In genomic region chr9:97647996-97648395, GRCh38 we compare ENCODE assay signal across 26 cellular contexts.
"Had no signal": no experiment of that assay in that cellular context is flagged by ENCODE, and none has a peak within 500 bp of the region (broad histone marks: within the 10 kb centered on the region; RNA-seq: fewer than 3 reads in every experiment).

No MANE protein-coding gene starts in this region.

- H3K4me3 ChIP-seq: hepatocyte, lower lobe of right lung, ovary, prostate gland, sigmoid colon, spleen, suprapubic skin, thoracic aorta, tibial artery, upper lobe of right lung had no signal

- H3K27me3 Mint-ChIP-seq: naive thymus-derived CD8-positive, alpha-beta T cell; stimulated activated naive CD8-positive, alpha-beta T cell treated with anti-CD3 and anti-CD28 coated beads, Interleukin-15, Interleukin-2, amounts not matched to agents 100 ng/mL and 50 ng/mL, for 24 hours had no signal

- H3K27me3 ChIP-seq: hepatocyte, ovary, sigmoid colon, spleen, suprapubic skin, tibial artery, upper lobe of right lung had no signal

- ATAC-seq: left ventricle myocardium superior; lower lobe of right lung; naive thymus-derived CD8-positive, alpha-beta T cell; right cardiac atrium; stimulated activated effector memory CD8-positive, alpha-beta T cell treated with anti-CD3 and anti-CD28 coated beads, Interleukin-12 subunit alpha, Interleukin-12 subunit beta, amount 100 ng/mL, for 72 hours; upper lobe of right lung had no signal

- H3K4me1 Mint-ChIP-seq: nephron had no signal

- H3K27ac ChIP-seq: hepatocyte, lower lobe of right lung, ovary, prostate gland, sigmoid colon, spleen, suprapubic skin, thoracic aorta, tibial artery, upper lobe of right lung had no signal

- FAIRE-seq: small intestine, urothelium cell line had no signal

- H3K36me3 ChIP-seq: ovary, prostate gland had no signal

- H3K4me1 ChIP-seq: lower lobe of right lung, prostate gland, sigmoid colon, spleen, suprapubic skin, tibial artery had no signal

- H3K4me3 Mint-ChIP-seq: naive thymus-derived CD8-positive, alpha-beta T cell; nephron; stimulated activated effector memory CD8-positive, alpha-beta T cell treated with anti-CD3 and anti-CD28 coated beads, Interleukin-12 subunit alpha, Interleukin-12 subunit beta, amount 100 ng/mL, for 72 hours; stimulated activated naive CD8-positive, alpha-beta T cell treated with anti-CD3 and anti-CD28 coated beads, Interleukin-15, Interleukin-2, amounts not matched to agents 100 ng/mL and 50 ng/mL, for 24 hours had no signal

- DNase-seq: islet precursor cell; left ventricle myocardium superior; lower lobe of right lung; mammary epithelial cell; mesenchymal stem cell; naive thymus-derived CD8-positive, alpha-beta T cell; ovary; posterior cingulate gyrus; retina; right cardiac atrium; sigmoid colon; small intestine; spleen; stimulated activated CD4-positive, alpha-beta T cell treated with anti-CD3 and anti-CD28 coated beads, Interleukin-4, amount 100 ng/mL, for 24 hours; stimulated activated naive CD4-positive, alpha-beta T cell; tibial artery; trophoblast cell; upper lobe of right lung had no signal

- H3K9me3 Mint-ChIP-seq: naive thymus-derived CD8-positive, alpha-beta T cell; nephron; stimulated activated effector memory CD8-positive, alpha-beta T cell treated with anti-CD3 and anti-CD28 coated beads, Interleukin-12 subunit alpha, Interleukin-12 subunit beta, amount 100 ng/mL, for 72 hours; stimulated activated naive CD8-positive, alpha-beta T cell treated with anti-CD3 and anti-CD28 coated beads, Interleukin-15, Interleukin-2, amounts not matched to agents 100 ng/mL and 50 ng/mL, for 24 hours had no signal

- H3K9me3 ChIP-seq: lower lobe of right lung, ovary, prostate gland, sigmoid colon, spleen, suprapubic skin, thoracic aorta, tibial artery, upper lobe of right lung had no signal

- H3K27ac Mint-ChIP-seq: nephron; stimulated activated effector memory CD8-positive, alpha-beta T cell treated with anti-CD3 and anti-CD28 coated beads, Interleukin-12 subunit alpha, Interleukin-12 subunit beta, amount 100 ng/mL, for 72 hours; stimulated activated naive CD8-positive, alpha-beta T cell treated with anti-CD3 and anti-CD28 coated beads, Interleukin-15, Interleukin-2, amounts not matched to agents 100 ng/mL and 50 ng/mL, for 24 hours had no signal
